ENCODE assay signal across 20 cellular contexts in genomic region chr20:52962183-52962582, GRCh38. TPM values are rescaled to one million over a fixed set of nuclear protein-coding genes. Genes with fewer than 3 reads are reported as not detected.
A peak's percentile ranks its signal among the peaks of the same experiment; 100 is the strongest.
DNase-seq lines count a peak whose midpoint lies in the region; ATAC-seq and TF ChIP-seq lines count a peak whose summit lies in the region.
"Had no signal": no experiment of that assay in that cellular context is flagged by ENCODE, and none has a peak within 500 bp of the region (broad histone marks: within the 10 kb centered on the region; RNA-seq: fewer than 3 reads in every experiment).

No MANE protein-coding gene starts in this region.

- no peaks in the 10 kb centered on the region for H3K36me3 Mint-ChIP-seq in nephron (ENCODE audit: low read depth)
- H3K36me3 Mint-ChIP-seq: CD14-positive monocyte; CD8-positive, alpha-beta memory T cell had no signal

- peak overlapping the region in 2 of 3 experiments; percentile 6 to 55 for H3K27ac Mint-ChIP-seq in nephron
- H3K27ac Mint-ChIP-seq: CD14-positive monocyte; CD4-positive, alpha-beta T cell; CD8-positive, alpha-beta memory T cell had no signal

- H4K20me1 ChIP-seq in BLaER1 (no peaks in the 10 kb centered on the region), OCI-LY7 (ENCODE audit: insufficient read depth, low read length) (no peaks in the 10 kb centered on the region)
- H4K20me1 ChIP-seq in BLaER1 treated with 17β-estradiol and CSF1 and Interleukin-3, amounts not matched to agents 10 nM and 100 nM: no peaks in the 10 kb centered on the region

- CTCF ChIA-PET in OCI-LY7 (lab: Charles Lee; ENCODE audit: unreplicated experiment): no interaction called here

- H3K27me3 ChIP-seq in BLaER1: no peaks in the 10 kb centered on the region
- no peaks in the 10 kb centered on the region for H3K27me3 ChIP-seq in BLaER1 treated with 17β-estradiol and CSF1 and Interleukin-3, amounts not matched to agents 10 nM and 100 nM

- no peaks in the 10 kb centered on the region for H3K79me2 ChIP-seq in OCI-LY7 (ENCODE audit: insufficient read depth, low read depth, low read length)

- H3K4me2 ChIP-seq in BLaER1 (0 out of 2 replicates have a peak overlapping the region, but pooled peaks have one; percentile 15), OCI-LY7 (ENCODE audit: low read length) (no peak overlapping the region)
- H3K4me2 ChIP-seq in BLaER1 treated with 17β-estradiol and CSF1 and Interleukin-3, amounts not matched to agents 10 nM and 100 nM: peak overlapping the region in 6 of 11 experiments; percentile 0 to 30 (median 20); a peak in 6 of 22 replicates

- H3K27ac ChIP-seq in BLaER1 (no peak overlapping the region), OCI-LY7 (ENCODE audit: low read depth, low read length, poor library complexity, severe bottlenecking) (no peak overlapping the region)
- H3K27ac ChIP-seq in BLaER1 treated with 17β-estradiol and CSF1 and Interleukin-3, amounts not matched to agents 10 nM and 100 nM: no peak overlapping the region
- H3K27ac ChIP-seq: GM23248 had no signal

- H3K4me1 ChIP-seq in BLaER1 (peaks cover 28% of the 10 kb centered on the region), OCI-LY7 (ENCODE audit: insufficient read depth, low read length, poor library complexity, severe bottlenecking) (peaks cover 24% of the 10 kb centered on the region)
- peaks cover 0 to 27% (median 13%) of the 10 kb centered on the region in 10 experiments; a peak in 15 of 20 replicates for H3K4me1 ChIP-seq in BLaER1 treated with 17β-estradiol and CSF1 and Interleukin-3, amounts not matched to agents 10 nM and 100 nM

- peaks cover 32% of the 10 kb centered on the region for H3K4me1 Mint-ChIP-seq in nephron
- H3K4me1 Mint-ChIP-seq: CD14-positive monocyte; CD8-positive, alpha-beta memory T cell had no signal

- DNase-seq in OCI-LY7 (ENCODE audit: low spot score) (peak; percentile 16), NCI-H128 (lab: John Stamatoyannopoulos, UW; ENCODE audit: unreplicated experiment) (no peak), cerebellar nuclear complex (lab: John Stamatoyannopoulos, UW) (no peak)
- DNase-seq: CD4-positive, alpha-beta T cell; CD8-positive, alpha-beta memory T cell; DMS 273 treated with DMSO at 0.1 percent for 48 hours; DMS79; EL; GDM1; GM23248; H7; HCEC 1CT had no signal

- H3K9me2 ChIP-seq in OCI-LY7 (ENCODE audit: insufficient read depth, low read length): no peaks in the 10 kb centered on the region

- no TSS peak for BruUV-seq in OCI-LY7 (replicated peaks; lab: Mats Ljungman, UMichigan)

- no peak overlapping the region for H3K4me3 ChIP-seq in BLaER1
- H3K4me3 ChIP-seq in BLaER1 treated with 17β-estradiol and CSF1 and Interleukin-3, amounts not matched to agents 10 nM and 100 nM: no peak overlapping the region
- no peak overlapping the region for H3K4me3 ChIP-seq in OCI-LY7 (ENCODE audit: low read depth, low read length, poor library complexity, severe bottlenecking)
- H3K4me3 ChIP-seq: GM12878, GM23248 had no signal

- peaks cover 2% of the 10 kb centered on the region for H3K9me3 Mint-ChIP-seq in nephron
- H3K9me3 Mint-ChIP-seq: CD4-positive, alpha-beta T cell; CD8-positive, alpha-beta memory T cell had no signal

- peaks cover 3% of the 10 kb centered on the region; the same call in 1 of the 2 replicates for H3K9me3 ChIP-seq in BLaER1
- no peaks in the 10 kb centered on the region; a peak in 1 of 22 replicates for H3K9me3 ChIP-seq in BLaER1 treated with 17β-estradiol and CSF1 and Interleukin-3, amounts not matched to agents 10 nM and 100 nM (replicated peaks in 1 of 11)
- H3K9me3 ChIP-seq in OCI-LY7 (ENCODE audit: low read length): no peaks in the 10 kb centered on the region

- TF ChIP-seq CTCF in OCI-LY7 (conservative IDR thresholded peaks at IDR 0.05; ENCODE audit: low read length): no peak
- TF ChIP-seq CTCF in nephron (IDR thresholded peaks at IDR 0.05; ENCODE audit: unreplicated experiment in 3 of 3): no peak

- H3K4me3 Mint-ChIP-seq in nephron: no peak overlapping the region
- H3K4me3 Mint-ChIP-seq: CD14-positive monocyte; CD4-positive, alpha-beta T cell; CD8-positive, alpha-beta memory T cell had no signal

- H3K36me3 ChIP-seq in BLaER1 (no peaks in the 10 kb centered on the region), OCI-LY7 (ENCODE audit: insufficient read depth, low read length) (no peaks in the 10 kb centered on the region)
- no peaks in the 10 kb centered on the region for H3K36me3 ChIP-seq in BLaER1 treated with 17β-estradiol and CSF1 and Interleukin-3, amounts not matched to agents 10 nM and 100 nM

- POLR2A ChIA-PET in OCI-LY7 (lab: Charles Lee): interaction anchor here (0.6 kb wide), 1 partner anchor 41 kb away, joined by 3 read pairs; no protein-coding TSS in a partner anchor

- no peak overlapping the region for H3K9ac ChIP-seq in BLaER1
- H3K9ac ChIP-seq in BLaER1 treated with 17β-estradiol and CSF1 and Interleukin-3, amounts not matched to agents 10 nM and 100 nM: no peak overlapping the region
- H3K9ac ChIP-seq: GM23248 had no signal

- ATAC-seq in HG02798 (IDR thresholded peaks at IDR 0.05; ENCODE audit: poor library complexity, unreplicated experiment) (no peak), HG03469 (IDR thresholded peaks at IDR 0.05; ENCODE audit: unreplicated experiment) (no peak)
- ATAC-seq: GM12878 had no signal

- H2AFZ ChIP-seq in OCI-LY7 (ENCODE audit: low read length): peak overlapping the region; percentile 62
- H2AFZ ChIP-seq: GM23248 had no signal

- H3K27me3 Mint-ChIP-seq in nephron (ENCODE audit: low read depth): no peaks in the 10 kb centered on the region

- intact Hi-C loops in OCI-LY7 (cut with micrococcal nuclease; ENCODE audit: unreplicated experiment): no loop called here

RNA-seq across cellular contexts. Expression of gene TSHZ2, which starts 10.0 kb away (rescaled TPM):
- total RNA-seq in OCI-LY7 (2014; rRNA removed; shearing (Covaris generic)): not detected in 2 replicates
- not detected in 2 replicates for total RNA-seq in OCI-LY7 (2022)
- total RNA-seq: A172 had no signal
